Comparison of ENCODE assay signal across 33 cellular contexts in genomic region chr15:52154896-52155865, GRCh38. TPM values are rescaled to one million over a fixed set of nuclear protein-coding genes. Genes with fewer than 3 reads are reported as not detected.
DNase-seq lines count a peak whose midpoint lies in the region; ATAC-seq and TF ChIP-seq lines count a peak whose summit lies in the region.
"Had no signal": no experiment of that assay in that cellular context is flagged by ENCODE, and none has a peak within 500 bp of the region (broad histone marks: within the 10 kb centered on the region; RNA-seq: fewer than 3 reads in every experiment).

No MANE protein-coding gene starts in this region.

- TF ChIP-seq CTCF in NB4 (IDR thresholded peaks at IDR 0.05; ENCODE audit: low read depth, low read length) = no peak
- TF ChIP-seq CTCF in brain (conservative IDR thresholded peaks at IDR 0.05) = no peak

- H3K9me3 Mint-ChIP-seq in brain (no peaks in the 10 kb centered on the region), naive B cell (no peaks in the 10 kb centered on the region)
- H3K9me3 Mint-ChIP-seq: activated naive CD4-positive, alpha-beta T cell treated with anti-CD3 and anti-CD28 coated beads for 36 hours; activated T-cell treated with anti-CD3 and anti-CD28 coated beads, Interleukin-2, amount 50 U/mL, for 72 hours; nephron progenitor cell had no signal

- no peak overlapping the region for H3K4me3 ChIP-seq in NB4 (ENCODE audit: low read depth, low read length)
- no peak overlapping the region for H3K4me3 ChIP-seq in SJCRH30
- H3K4me3 ChIP-seq: breast epithelium, esophagus squamous epithelium, gastrocnemius medialis, HAP-1, ovary, spleen, tibial artery had no signal

- H3K4me1 ChIP-seq in SJCRH30 = no peaks in the 10 kb centered on the region
- H3K4me1 ChIP-seq: breast epithelium, esophagus squamous epithelium, gastrocnemius medialis, HAP-1, tibial artery had no signal

- no peaks in the 10 kb centered on the region for H3K27me3 Mint-ChIP-seq in brain
- H3K27me3 Mint-ChIP-seq in naive B cell = no peaks in the 10 kb centered on the region

- H3K27ac Mint-ChIP-seq in brain = peak overlapping the region in 3 of 5 experiments; percentile 22 to 86 (median 43)
- peak overlapping the region in 4 of 6 donors; percentile 8 to 84 (median 46) for H3K27ac Mint-ChIP-seq in naive B cell
- H3K27ac Mint-ChIP-seq: activated naive CD4-positive, alpha-beta T cell treated with anti-CD3 and anti-CD28 coated beads for 36 hours; activated T-cell treated with anti-CD3 and anti-CD28 coated beads, Interleukin-2, amount 50 U/mL, for 72 hours; nephron progenitor cell had no signal

- no peak overlapping the region for H3K27ac ChIP-seq in SJCRH30
- H3K27ac ChIP-seq: breast epithelium, esophagus squamous epithelium, gastrocnemius medialis, HL-60, ovary, tibial artery had no signal

- H3K27me3 ChIP-seq in SJCRH30 = no peaks in the 10 kb centered on the region
- H3K27me3 ChIP-seq: breast epithelium, esophagus squamous epithelium, gastrocnemius medialis, ovary, spleen, tibial artery had no signal

- DNase-seq in G401 (ENCODE audit: low spot score) (peak; percentile 69), NB4 (ENCODE audit: low read depth) (peak; percentile 67), naive B cell (no peak), SJCRH30 (no peak)
- DNase-seq: activated CD4-positive, CD25-positive, alpha-beta regulatory T cell treated with anti-CD3 and anti-CD28 coated beads, Interleukin-2, amount 50 U/mL, for 72 hours; activated naive CD4-positive, alpha-beta T cell treated with anti-CD3 and anti-CD28 coated beads for 36 hours; activated T-cell treated with anti-CD3 and anti-CD28 coated beads, Interleukin-2, amount 50 U/mL, for 72 hours; AML-193; amniotic stem cell; COR-L47; cortex of kidney; esophagus squamous epithelium; gastrocnemius medialis; hypothalamus; NCI-H2081; NCI-H226; NCI-H774; nephron progenitor cell; ovary; spleen; stimulated activated CD4-positive, alpha-beta T cell treated with anti-CD3 and anti-CD28 coated beads, Interleukin-4, amount 100 ng/mL, for 24 hours; stimulated activated naive CD8-positive, alpha-beta T cell treated with anti-CD3 and anti-CD28 coated beads, Interleukin-15, Interleukin-2, amounts not matched to agents 100 U/mL and 50 U/mL, for 24 hours; tibial artery had no signal

- H3K9me3 ChIP-seq in SJCRH30 (replicated peaks) = no peaks in the 10 kb centered on the region
- H3K9me3 ChIP-seq: breast epithelium, esophagus squamous epithelium, gastrocnemius medialis, HAP-1, ovary, spleen, tibial artery had no signal

- H3K4me1 Mint-ChIP-seq in brain (peaks cover 13% of the 10 kb centered on the region), naive B cell (peaks cover 0 to 30% (median 22%) of the 10 kb centered on the region in 3 donors)

- H3K4me3 Mint-ChIP-seq in brain (no peak overlapping the region), naive B cell (peak overlapping the region in 1 of 8 donors; percentile 42)
- H3K4me3 Mint-ChIP-seq: activated naive CD4-positive, alpha-beta T cell treated with anti-CD3 and anti-CD28 coated beads for 36 hours; activated T-cell treated with anti-CD3 and anti-CD28 coated beads, Interleukin-2, amount 50 U/mL, for 72 hours; nephron progenitor cell had no signal

- in situ Hi-C loops in G401 (cut with HindIII; ENCODE audit: low sequenced_read_pairs) = no loop called here

- no peak for ATAC-seq in naive B cell (ENCODE audit: low read depth in 2 of 2)
- ATAC-seq in HG03571 (IDR thresholded peaks at IDR 0.05; ENCODE audit: unreplicated experiment) = no peak
- ATAC-seq in HG03175 (IDR thresholded peaks at IDR 0.05; ENCODE audit: unreplicated experiment) = no peak
- ATAC-seq: activated T-cell treated with anti-CD3 and anti-CD28 coated beads, Interleukin-2, amount 50 U/mL, for 72 hours; gastrocnemius medialis; Right ventricle myocardium inferior; stimulated activated naive CD8-positive, alpha-beta T cell treated with anti-CD3 and anti-CD28 coated beads, Interleukin-15, Interleukin-2, amounts not matched to agents 100 U/mL and 50 U/mL, for 24 hours had no signal

- TF ChIP-seq POLR2A in NB4 (IDR thresholded peaks at IDR 0.05; ENCODE audit: extremely low read depth, insufficient read length) = no peak

- peaks cover 45% of the 10 kb centered on the region for H3K36me3 Mint-ChIP-seq in brain
- peaks cover 19 to 22% of the 10 kb centered on the region in 2 donors for H3K36me3 Mint-ChIP-seq in naive B cell

- H3K36me3 ChIP-seq in SJCRH30 = peaks cover 1% of the 10 kb centered on the region; the same call in 1 of the 2 replicates
- H3K36me3 ChIP-seq: breast epithelium, gastrocnemius medialis, HAP-1, ovary had no signal

RNA-seq across cellular contexts. Expression of gene GNB5, which starts 36.0 kb away (rescaled TPM):
- 37.1 and 50.7 TPM in 2 replicates for total RNA-seq in G401 (2014; rRNA removed; shearing (Covaris generic))
- polyA plus RNA-seq in brain (ENCODE audit: insufficient read depth, low read depth, low replicate concordance) (42.8 TPM), naive B cell (ENCODE audit: low read depth in 6 of 6) (100 to 1,000 TPM in 1 of 6 donors, 10 to 100 TPM in 5; 76.9 to 103 (median 88.7) TPM)
- 38.3 and 38.9 TPM in 2 replicates for total RNA-seq in SJCRH30 (2014; rRNA removed; shearing (Covaris generic))

RNA-seq across cellular contexts. Expression of gene BCL2L10, which starts 42.6 kb away (rescaled TPM):
- not detected in 2 replicates for total RNA-seq in G401 (2014; rRNA removed; shearing (Covaris generic))
- polyA plus RNA-seq in brain (ENCODE audit: insufficient read depth, low read depth, low replicate concordance) = not detected
- polyA plus RNA-seq in naive B cell (ENCODE audit: low read depth in 6 of 6) = under 1 TPM in 1 of 6 donors, not detected in 5; 0.31 TPM
- total RNA-seq in SJCRH30 (2014; rRNA removed; shearing (Covaris generic)) = 0.38 and 0.51 TPM in 2 replicates
- total RNA-seq: activated naive CD4-positive, alpha-beta T cell treated with anti-CD3 and anti-CD28 coated beads for 36 hours; Daoy; gastrocnemius medialis; HepG2; OCI-LY7; Right ventricle myocardium inferior had no signal
- polyA plus RNA-seq: HepG2 had no signal

Comparison
In these comparisons a context has a peak if more than half of its experiments do, and no peak if none do; other contexts are left out.
1. DNase-seq: peak in G401 (single experiment) and NB4 (single experiment); none in naive B cell (single experiment) and SJCRH30 (0 of 2).